In the genomic region with DNA sequence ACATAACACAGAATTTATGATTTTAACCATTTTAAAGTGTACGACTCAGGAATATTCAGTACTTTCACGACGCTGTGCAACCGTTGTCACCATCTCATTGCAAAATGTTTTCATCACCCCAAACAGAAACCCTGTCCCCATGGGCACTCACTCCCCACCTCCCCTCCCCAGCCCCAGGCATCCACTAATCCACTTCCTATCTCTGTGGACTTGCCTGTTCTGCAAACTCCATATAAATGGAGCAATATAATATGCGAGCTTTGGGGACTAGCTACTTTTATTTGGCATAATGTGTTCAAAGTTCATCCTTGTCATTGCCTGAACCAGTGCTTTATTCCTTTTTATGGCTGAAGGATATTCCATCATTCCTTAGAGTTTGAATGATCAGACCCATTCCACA, we compare ENCODE assay signal across 27 cellular contexts.
"Had no signal": no experiment of that assay in that cellular context is flagged by ENCODE, and none has a peak within 500 bp of the region (broad histone marks: within the 10 kb centered on the region; RNA-seq: fewer than 3 reads in every experiment).

No MANE protein-coding gene starts in this region.

- H3K4me3 ChIP-seq: esophagus squamous epithelium, heart right ventricle, lower lobe of right lung, pancreas, right atrium auricular region, smooth muscle cell, suprapubic skin had no signal

- H3K36me3 Mint-ChIP-seq: natural killer cell had no signal

- FAIRE-seq: endothelial cell of umbilical vein, islet of Langerhans, pancreas had no signal

- H3K4me1 Mint-ChIP-seq: natural killer cell; stimulated activated naive CD8-positive, alpha-beta T cell treated with anti-CD3 and anti-CD28 coated beads, Interleukin-15, amount 100 ng/mL, for 72 hours had no signal

- H3K9me3 ChIP-seq: esophagus squamous epithelium, heart right ventricle, lower lobe of right lung, pancreas, right atrium auricular region, suprapubic skin had no signal

- ATAC-seq: heart right ventricle; left ventricle myocardium superior; lower lobe of right lung; natural killer cell; pancreas; sciatic nerve; stimulated activated naive CD8-positive, alpha-beta T cell treated with anti-CD3 and anti-CD28 coated beads, Interleukin-15, amount 100 ng/mL, for 72 hours had no signal

- DNase-seq: effector memory CD4-positive, alpha-beta T cell; esophagus squamous epithelium; foreskin melanocyte; glutamatergic neuron; heart right ventricle; hippocampal formation; kidney glomerular epithelial cell; left ventricle myocardium superior; lower lobe of right lung; natural killer cell; occipital lobe; stimulated activated CD4-positive, alpha-beta T cell treated with anti-CD3 and anti-CD28 coated beads, Interleukin-12 subunit alpha, Interleukin-12 subunit beta, amount 100 ng/mL, for 4 hours; stimulated activated CD4-positive, alpha-beta T cell treated with anti-CD3 and anti-CD28 coated beads, Interleukin-1b, Interleukin-23, amount 100 ng/mL, for 48 hours; stimulated activated CD4-positive, alpha-beta T cell treated with anti-CD3 and anti-CD28 coated beads, Interleukin-4, amount 100 ng/mL, for 1 hour; stimulated activated CD8-positive, alpha-beta memory T cell treated with anti-CD3 and anti-CD28 coated beads, Interleukin-4, amount 100 ng/mL, for 48 hours; stimulated activated naive CD4-positive, alpha-beta T cell; stimulated activated naive CD8-positive, alpha-beta T cell treated with anti-CD3 and anti-CD28 coated beads, Interleukin-15, amount 100 ng/mL, for 72 hours; trophoblast cell had no signal

- H3K27ac Mint-ChIP-seq: dendritic cell treated with granulocyte-macrophage colony-stimulating factor and Interleukin-4, amounts not matched to agents 40 ng/mL and 50 ng/mL, for 4 days; natural killer cell; progenitor cell of endocrine pancreas; stimulated activated naive CD8-positive, alpha-beta T cell treated with anti-CD3 and anti-CD28 coated beads, Interleukin-15, amount 100 ng/mL, for 72 hours had no signal

- H3K27ac ChIP-seq: esophagus squamous epithelium, heart right ventricle, lower lobe of right lung, pancreas, right atrium auricular region, suprapubic skin had no signal

- H3K36me3 ChIP-seq: esophagus squamous epithelium, heart right ventricle, lower lobe of right lung, pancreas, right atrium auricular region, suprapubic skin had no signal

- H3K27me3 ChIP-seq: heart right ventricle, pancreas, right atrium auricular region had no signal

- H3K9me3 Mint-ChIP-seq: dendritic cell treated with granulocyte-macrophage colony-stimulating factor and Interleukin-4, amounts not matched to agents 40 ng/mL and 50 ng/mL, for 4 days; natural killer cell; stimulated activated naive CD8-positive, alpha-beta T cell treated with anti-CD3 and anti-CD28 coated beads, Interleukin-15, amount 100 ng/mL, for 72 hours had no signal

- H3K4me3 Mint-ChIP-seq: dendritic cell treated with granulocyte-macrophage colony-stimulating factor and Interleukin-4, amounts not matched to agents 40 ng/mL and 50 ng/mL, for 4 days; natural killer cell; stimulated activated naive CD8-positive, alpha-beta T cell treated with anti-CD3 and anti-CD28 coated beads, Interleukin-15, amount 100 ng/mL, for 72 hours had no signal

- H3K4me2 ChIP-seq: smooth muscle cell had no signal

- H3K4me1 ChIP-seq: esophagus squamous epithelium, heart right ventricle, lower lobe of right lung, pancreas, right atrium auricular region, suprapubic skin had no signal
